Comparison of ENCODE assay signal across 10 cellular contexts in the genomic region with DNA sequence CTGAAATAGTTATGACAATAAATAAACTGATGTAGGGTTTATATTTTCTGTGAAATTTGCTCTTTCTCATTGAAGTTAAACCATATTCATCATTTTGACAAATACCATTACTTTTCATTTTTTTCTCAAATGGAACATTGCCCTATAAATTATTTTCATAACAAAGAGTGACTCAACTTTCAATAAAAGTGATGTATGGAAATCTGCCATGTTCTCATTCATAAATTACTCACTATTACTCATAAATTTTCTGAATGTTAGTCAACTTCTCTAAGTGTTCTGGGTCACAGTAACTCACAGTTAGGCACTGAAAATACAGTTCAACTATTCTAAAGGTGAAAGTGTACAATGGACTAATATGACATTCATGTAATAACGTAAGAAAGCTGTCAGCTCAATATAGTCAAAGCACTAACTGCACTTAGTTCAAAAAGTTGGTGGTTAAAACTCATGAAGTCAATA. TPM values are rescaled to one million over a fixed set of nuclear protein-coding genes. Genes with fewer than 3 reads are reported as not detected.
DNase-seq lines count a peak whose midpoint lies in the region; ATAC-seq and TF ChIP-seq lines count a peak whose summit lies in the region.
"Had no signal": no experiment of that assay in that cellular context is flagged by ENCODE, and none has a peak within 500 bp of the region (broad histone marks: within the 10 kb centered on the region; RNA-seq: fewer than 3 reads in every experiment).

No MANE protein-coding gene starts in this region.

- H3K27me3 ChIP-seq in suprapubic skin, result no peaks in the 10 kb centered on the region

- no peaks in the 10 kb centered on the region for H3K36me3 Mint-ChIP-seq in activated T-helper 1 cell treated with anti-CD3 and anti-CD28 coated beads, Interleukin-12 subunit alpha, Interleukin-12 subunit beta, Interleukin-2, Interleukin-4 antibody, amounts not matched to agents 30 ng/mL and 10 ng/mL and 1 ng/mL, durations not matched to agents 14 hours and 24 hours and 36 hours (ENCODE audit: low read depth)
- H3K36me3 Mint-ChIP-seq: memory B cell had no signal

- H3K4me1 Mint-ChIP-seq in activated T-helper 1 cell treated with anti-CD3 and anti-CD28 coated beads, Interleukin-12 subunit alpha, Interleukin-12 subunit beta, Interleukin-2, Interleukin-4 antibody, amounts not matched to agents 30 ng/mL and 10 ng/mL and 1 ng/mL, durations not matched to agents 14 hours and 24 hours and 36 hours (ENCODE audit: low read depth), result peaks cover 16% of the 10 kb centered on the region

- H3K27me3 Mint-ChIP-seq in activated T-helper 1 cell treated with anti-CD3 and anti-CD28 coated beads, Interleukin-12 subunit alpha, Interleukin-12 subunit beta, Interleukin-2, Interleukin-4 antibody, amounts not matched to agents 30 ng/mL and 10 ng/mL and 1 ng/mL, durations not matched to agents 14 hours and 24 hours and 36 hours (ENCODE audit: insufficient read depth), result no peaks in the 10 kb centered on the region

- H3K9me3 ChIP-seq in suprapubic skin, result no peaks in the 10 kb centered on the region

- H3K27ac Mint-ChIP-seq in activated T-helper 1 cell treated with anti-CD3 and anti-CD28 coated beads, Interleukin-12 subunit alpha, Interleukin-12 subunit beta, Interleukin-2, Interleukin-4 antibody, amounts not matched to agents 30 ng/mL and 10 ng/mL and 1 ng/mL, durations not matched to agents 14 hours and 24 hours and 36 hours, result peak overlapping the region; percentile 93
- H3K27ac Mint-ChIP-seq: memory B cell had no signal

- H3K4me3 ChIP-seq in GM12865 (ENCODE audit: low read depth, low read length) (no peak overlapping the region), coronary artery (no peak overlapping the region), suprapubic skin (no peak overlapping the region)

- TF ChIP-seq CTCF in GM12865 (IDR thresholded peaks at IDR 0.05; ENCODE audit: insufficient read depth, low read depth, low read length, missing control alignments), result no peak
- TF ChIP-seq CTCF in coronary artery (IDR thresholded peaks at IDR 0.05), result no peak
- TF ChIP-seq CTCF in suprapubic skin (IDR thresholded peaks at IDR 0.05), result no peak

- DNase-seq in GM12865 (ENCODE audit: low read depth) (peak; percentile 33), kidney tubule cell (ENCODE audit: low spot score) (peak; percentile 48), coronary artery (ENCODE audit: low spot score) (no peak), suprapubic skin (ENCODE audit: low spot score in 2 of 2) (no peak)
- no peak for DNase-seq in activated T-helper 1 cell treated with anti-CD3 and anti-CD28 coated beads, Interleukin-12 subunit alpha, Interleukin-12 subunit beta, Interleukin-2, Interleukin-4 antibody, amounts not matched to agents 30 ng/mL and 10 ng/mL and 1 ng/mL, durations not matched to agents 14 hours and 24 hours and 36 hours (ENCODE audit: low spot score)
- no peak for DNase-seq in central memory CD4-positive, alpha-beta T cell

- no peak for TF ChIP-seq EP300 in suprapubic skin (IDR thresholded peaks at IDR 0.05)

- H3K4me1 ChIP-seq in suprapubic skin, result no peaks in the 10 kb centered on the region

- no peaks in the 10 kb centered on the region for H3K9me3 Mint-ChIP-seq in activated T-helper 1 cell treated with anti-CD3 and anti-CD28 coated beads, Interleukin-12 subunit alpha, Interleukin-12 subunit beta, Interleukin-2, Interleukin-4 antibody, amounts not matched to agents 30 ng/mL and 10 ng/mL and 1 ng/mL, durations not matched to agents 14 hours and 24 hours and 36 hours
- H3K9me3 Mint-ChIP-seq: memory B cell had no signal

- no peak for TF ChIP-seq POLR2A in suprapubic skin (IDR thresholded peaks at IDR 0.05)

- no peaks in the 10 kb centered on the region for H3K36me3 ChIP-seq in suprapubic skin

- intact Hi-C loops in activated T-helper 1 cell treated with anti-CD3 and anti-CD28 coated beads, Interleukin-12 subunit alpha, Interleukin-12 subunit beta, Interleukin-2, Interleukin-4 antibody, amounts not matched to agents 30 ng/mL and 10 ng/mL and 1 ng/mL, durations not matched to agents 14 hours and 24 hours and 36 hours (cut with micrococcal nuclease), result loop anchor here (1.0 to 2.0 kb wide), 10 partner anchors 20 to 338 kb away; no protein-coding TSS in a partner anchor

- WGBS in suprapubic skin, result 44% methylated on average over 1 of the region's 1 CpG

- no peak overlapping the region for H3K4me3 Mint-ChIP-seq in activated T-helper 1 cell treated with anti-CD3 and anti-CD28 coated beads, Interleukin-12 subunit alpha, Interleukin-12 subunit beta, Interleukin-2, Interleukin-4 antibody, amounts not matched to agents 30 ng/mL and 10 ng/mL and 1 ng/mL, durations not matched to agents 14 hours and 24 hours and 36 hours
- H3K4me3 Mint-ChIP-seq: memory B cell had no signal

- H3K27ac ChIP-seq in coronary artery (no peak overlapping the region), suprapubic skin (no peak overlapping the region)
- H3K27ac ChIP-seq: HL-60 had no signal

- peak; percentile 52 for ATAC-seq in HG02973 (IDR thresholded peaks at IDR 0.05; ENCODE audit: unreplicated experiment)
- ATAC-seq in GM21786 (IDR thresholded peaks at IDR 0.05; ENCODE audit: unreplicated experiment), result no peak

RNA-seq across cellular contexts. Expression of gene STX11, which starts 19.0 kb away (rescaled TPM):
- 24.2 and 24.7 TPM in 2 replicates for total RNA-seq in activated T-helper 1 cell treated with anti-CD3 and anti-CD28 coated beads, Interleukin-12 subunit alpha, Interleukin-12 subunit beta, Interleukin-2, Interleukin-4 antibody, amounts not matched to agents 30 ng/mL and 10 ng/mL and 1 ng/mL, durations not matched to agents 14 hours and 24 hours and 36 hours
- total RNA-seq in suprapubic skin, result 10 to 100 TPM; 12.4 to 28.2 (median 17.3) TPM

RNA-seq across cellular contexts. Expression of gene SF3B5, which starts 35.9 kb away (rescaled TPM):
- total RNA-seq in activated T-helper 1 cell treated with anti-CD3 and anti-CD28 coated beads, Interleukin-12 subunit alpha, Interleukin-12 subunit beta, Interleukin-2, Interleukin-4 antibody, amounts not matched to agents 30 ng/mL and 10 ng/mL and 1 ng/mL, durations not matched to agents 14 hours and 24 hours and 36 hours, result 204 and 232 TPM in 2 replicates
- 100 to 1,000 TPM; 111 to 218 (median 173) TPM for total RNA-seq in suprapubic skin

Comparison
In these comparisons a context has a peak if more than half of its experiments do, and no peak if none do; other contexts are left out.
1. DNase-seq: peak in GM12865 (single experiment) and kidney tubule cell (single experiment); none in activated T-helper 1 cell treated with anti-CD3 and anti-CD28 coated beads, Interleukin-12 subunit alpha, Interleukin-12 subunit beta, Interleukin-2, Interleukin-4 antibody, amounts not matched to agents 30 ng/mL and 10 ng/mL and 1 ng/mL, durations not matched to agents 14 hours and 24 hours and 36 hours (single experiment), central memory CD4-positive, alpha-beta T cell (single experiment), coronary artery (single experiment) and suprapubic skin (0 of 2).